Comparison of ENCODE assay signal across 8 cellular contexts in genomic region chr10:118259288-118259906, GRCh38.
DNase-seq lines count a peak whose midpoint lies in the region; ATAC-seq and TF ChIP-seq lines count a peak whose summit lies in the region.

No MANE protein-coding gene starts in this region.

- H3K9ac ChIP-seq in smooth muscle cell (ENCODE audit: low read depth), result no peak overlapping the region

- no peaks in the 10 kb centered on the region for H3K4me1 ChIP-seq in RWPE2 (ENCODE audit: insufficient read depth, poor library complexity, severe bottlenecking)
- H3K4me1 ChIP-seq in esophagus squamous epithelium, result no peaks in the 10 kb centered on the region
- peaks cover 35% of the 10 kb centered on the region for H3K4me1 ChIP-seq in smooth muscle cell (ENCODE audit: low read depth)

- peak; percentile 31 for TF ChIP-seq CTCF in RWPE2 (IDR thresholded peaks at IDR 0.05; ENCODE audit: poor library complexity, severe bottlenecking)
- TF ChIP-seq CTCF in esophagus squamous epithelium (IDR thresholded peaks at IDR 0.05), result peak in 5 of 6 experiments; percentile 28 to 59 (median 30)
- TF ChIP-seq CTCF in smooth muscle cell (IDR thresholded peaks at IDR 0.05; ENCODE audit: borderline replicate concordance, insufficient read depth, poor library complexity, severe bottlenecking), result peak; percentile 79
- TF ChIP-seq CTCF in lower leg skin (IDR thresholded peaks at IDR 0.05), result no peak

- intact Hi-C loops in esophagus squamous epithelium (cut with DNase I), result no loop called here
- intact Hi-C loops in lower leg skin (cut with DNase I; ENCODE audit: low total_unique reads), result no loop called here

- no peaks in the 10 kb centered on the region for H3K79me2 ChIP-seq in smooth muscle cell (ENCODE audit: low read depth)

- H4K20me1 ChIP-seq in smooth muscle cell (ENCODE audit: low read depth), result no peaks in the 10 kb centered on the region

- 9 to 25% methylated on average over 3 to 4 of the region's 4 CpGs for WGBS in esophagus squamous epithelium, 2 donors
- WGBS in smooth muscle cell (ENCODE audit: low lambda C conversion rate), result 25% methylated on average over 4 of the region's 4 CpGs
- 40 to 43% methylated on average over 4 of the region's 4 CpGs for WGBS in lower leg skin, 2 donors

- H3K4me3 ChIP-seq in RWPE2 (ENCODE audit: severe bottlenecking), result no peak overlapping the region
- no peak overlapping the region for H3K4me3 ChIP-seq in esophagus squamous epithelium
- H3K4me3 ChIP-seq in smooth muscle cell, result no peak overlapping the region
- H3K4me3 ChIP-seq in lower leg skin (ENCODE audit: low read depth, poor library complexity, severe bottlenecking), result no peak overlapping the region

- peak; percentile 56 for ATAC-seq in HG03342 (IDR thresholded peaks at IDR 0.05; ENCODE audit: unreplicated experiment)
- ATAC-seq in RWPE2 (ENCODE audit: low read depth), result no peak
- no peak for ATAC-seq in HG03196 (IDR thresholded peaks at IDR 0.05; ENCODE audit: unreplicated experiment)

- peak; percentile 12 for DNase-seq in NK-92 treated with Interleukin-12 subunit alpha and Interleukin-12 subunit beta, amount 100 ng/mL, for 24 hours (lab: John Stamatoyannopoulos, UW)
- DNase-seq in NK-92 (lab: John Stamatoyannopoulos, UW; ENCODE audit: unreplicated experiment) (no peak), RWPE2 (ENCODE audit: low spot score) (no peak), esophagus squamous epithelium (lab: John Stamatoyannopoulos, UW) (no peak), smooth muscle cell (lab: John Stamatoyannopoulos, UW; ENCODE audit: unreplicated experiment) (no peak), lower leg skin (ENCODE audit: low spot score in 2 of 2) (no peak)

- no peak overlapping the region for H2AFZ ChIP-seq in smooth muscle cell (ENCODE audit: low read depth)

- no peaks in the 10 kb centered on the region for H3F3A ChIP-seq in smooth muscle cell (ENCODE audit: low read depth)

- H3K4me2 ChIP-seq in smooth muscle cell, result no peak overlapping the region

- H3K27ac ChIP-seq in RWPE2 (ENCODE audit: poor library complexity, severe bottlenecking), result no peak overlapping the region
- H3K27ac ChIP-seq in esophagus squamous epithelium, result no peak overlapping the region
- no peak overlapping the region for H3K27ac ChIP-seq in smooth muscle cell (ENCODE audit: low read depth)

- TF ChIP-seq POLR2A in esophagus squamous epithelium (IDR thresholded peaks at IDR 0.05), result no peak
- TF ChIP-seq POLR2A in lower leg skin (IDR thresholded peaks at IDR 0.05), result no peak

- no peaks in the 10 kb centered on the region for H3K9me3 ChIP-seq in RWPE2 (ENCODE audit: severe bottlenecking)
- no peaks in the 10 kb centered on the region for H3K9me3 ChIP-seq in esophagus squamous epithelium
- H3K9me3 ChIP-seq in smooth muscle cell (replicated peaks; ENCODE audit: low read depth), result no peaks in the 10 kb centered on the region

- no peaks in the 10 kb centered on the region for H3K36me3 ChIP-seq in RWPE2 (ENCODE audit: low read depth)
- no peaks in the 10 kb centered on the region for H3K36me3 ChIP-seq in esophagus squamous epithelium
- H3K36me3 ChIP-seq in smooth muscle cell (ENCODE audit: low read depth), result no peaks in the 10 kb centered on the region

- H3K27me3 ChIP-seq in RWPE2 (ENCODE audit: insufficient read depth, poor library complexity, severe bottlenecking) (peaks cover 3% of the 10 kb centered on the region), esophagus squamous epithelium (peaks cover 0 to 24% (median 0%) of the 10 kb centered on the region in 4 donors), smooth muscle cell (ENCODE audit: low read depth) (peaks cover 85% of the 10 kb centered on the region)

Comparison
In these comparisons a context has a peak if more than half of its experiments do, and no peak if none do; other contexts are left out.
1. CTCF ChIP-seq: peak in RWPE2 (single experiment), esophagus squamous epithelium (5 of 6) and smooth muscle cell (single experiment); none in lower leg skin (0 of 3).